8 cellular contexts compared by ENCODE assay signal in genomic region chr1:156740679-156741612, GRCh38. TPM values are rescaled to one million over a fixed set of nuclear protein-coding genes. Genes with fewer than 3 reads are reported as not detected.
DNase-seq lines count a peak whose midpoint lies in the region; ATAC-seq and TF ChIP-seq lines count a peak whose summit lies in the region.

Gene MRPL24, minus strand, starts transcription at chr1:156741088. Its CDS starts 2,384 bp downstream, at chr1:156738704.

- peak within 1 kb of the TSS; percentile 97 for H3K4me3 Mint-ChIP-seq in type B pancreatic cell

- H3K9me3 ChIP-seq in heart left ventricle = no peaks in the 10 kb centered on the region

- H3K4me1 Mint-ChIP-seq in type B pancreatic cell (ENCODE audit: unreplicated experiment) = peaks cover 38% of the 10 kb centered on the region

- 1 to 2% (median 1%) methylated on average over 26 to 42 of the region's 42 CpGs for WGBS in heart left ventricle, 4 donors

- peak within 1 kb of the TSS; percentile 41 to 94 (median 74) for H3K4me3 ChIP-seq in heart left ventricle

- peaks cover 16% of the 10 kb centered on the region for H3K36me3 Mint-ChIP-seq in type B pancreatic cell

- H3K36me3 ChIP-seq in heart left ventricle = peaks cover 0 to 60% (median 48%) of the 10 kb centered on the region in 9 donors

- no peaks in the 10 kb centered on the region for H3K9me3 Mint-ChIP-seq in type B pancreatic cell

- peak within 1 kb of the TSS; percentile 66 to 94 (median 88) for H3K27ac ChIP-seq in heart left ventricle

- in situ Hi-C loops in GM13976 (cut with MboI; ENCODE audit: low sequenced_read_pairs, unreplicated experiment) = no loop called here

- intact Hi-C loops in T-helper 1 cell treated with Interleukin-12 subunit alpha and Interleukin-12 subunit beta and Interleukin-4 antibody, amounts not matched to agents 30 ng/mL and 1 ng/mL, for 36 hours (cut with micrococcal nuclease) = loop anchor here (1.0 to 10.0 kb wide), 10 partner anchors 10 to 884 kb away; partner anchors contain the start of genes CCT3, GON4L, HDGF and ISG20L2
- intact Hi-C loops in heart left ventricle (cut with DNase I) = loop anchor here in 5 of 10 donors (1.0 to 2.0 kb wide), 3 partner anchors 13 to 26 kb away; partner anchors contain the start of genes PRCC (in 5 of the 5), ISG20L2 (in 1 of the 5) and METTL25B (in 1 of the 5)

- ATAC-seq in HG02870 (IDR thresholded peaks at IDR 0.05; ENCODE audit: unreplicated experiment) (peak; percentile 82), heart left ventricle (peak; percentile 92 to 97 (median 94))

- H3K27me3 Mint-ChIP-seq in type B pancreatic cell = no peaks in the 10 kb centered on the region

- H3K27ac Mint-ChIP-seq in type B pancreatic cell = peak within 1 kb of the TSS; percentile 96

- peaks cover 6 to 34% (median 27%) of the 10 kb centered on the region in 12 donors for H3K4me1 ChIP-seq in heart left ventricle

- peak in 1 of 2 donors; percentile 47 for TF ChIP-seq POLR2A in heart left ventricle (IDR thresholded peaks at IDR 0.05)

- no peaks in the 10 kb centered on the region for H3K27me3 ChIP-seq in heart left ventricle

- TF ChIP-seq CTCF in GM13976 (IDR thresholded peaks at IDR 0.05; ENCODE audit: borderline replicate concordance, control extremely low read depth, extremely low read depth, insufficient read depth, missing control alignments) (no peak), heart left ventricle (IDR thresholded peaks at IDR 0.05) (no peak), type B pancreatic cell (conservative IDR thresholded peaks at IDR 0.05) (no peak)

- DNase-seq in GM13976 (ENCODE audit: low spot score) (peak; percentile 93), NCI-H146 treated with DMSO at 0.1 percent for 48 hours (lab: John Stamatoyannopoulos, UW; ENCODE audit: unreplicated experiment) (peak; percentile 99), amniotic epithelial cell (ENCODE audit: low read depth) (peak; percentile 100), heart left ventricle (peak; percentile 97 to 98 (median 98)), pons (ENCODE audit: low spot score) (peak; percentile 100), type B pancreatic cell (ENCODE audit: extremely low spot score, unreplicated experiment) (peak; percentile 95)

RNA-seq across cellular contexts. Expression of gene MRPL24, which starts in this region (rescaled TPM):
- 61.0 and 67.4 TPM in 2 replicates for total RNA-seq in T-helper 1 cell treated with Interleukin-12 subunit alpha and Interleukin-12 subunit beta and Interleukin-4 antibody, amounts not matched to agents 30 ng/mL and 1 ng/mL, for 36 hours
- 100 to 1,000 TPM in 1 of 9 donors, 10 to 100 TPM in 8; 74.8 to 117 (median 79.6) TPM for total RNA-seq in heart left ventricle
- polyA plus RNA-seq in heart left ventricle = 100 to 1,000 TPM; 135 to 230 TPM
- total RNA-seq in type B pancreatic cell (ENCODE audit: low replicate concordance) = 47.4 and 58.6 TPM in 2 replicates

Comparison
In these comparisons a context has a peak if more than half of its experiments do, and no peak if none do; other contexts are left out.
1. Peak in every context shown above with its lines: DNase-seq, ATAC-seq, H3K4me3 ChIP-seq and H3K27ac ChIP-seq.